ENCODE assay signal across 26 cellular contexts in genomic region chr20:7516631-7517051, GRCh38.
DNase-seq lines count a peak whose midpoint lies in the region; ATAC-seq, FAIRE-seq and TF ChIP-seq lines count a peak whose summit lies in the region.
"Had no signal": no experiment of that assay in that cellular context is flagged by ENCODE, and none has a peak within 500 bp of the region (broad histone marks: within the 10 kb centered on the region; RNA-seq: fewer than 3 reads in every experiment).

No MANE protein-coding gene starts in this region.

- H4K20me1 ChIP-seq in GM23248 (ENCODE audit: insufficient read depth) (no peaks in the 10 kb centered on the region), HepG2 (ENCODE audit: insufficient read depth, low read length) (no peaks in the 10 kb centered on the region)

- no peaks in the 10 kb centered on the region for H3K9me2 ChIP-seq in GM23248 (ENCODE audit: insufficient read depth)

- H2AFZ ChIP-seq in GM23248 (peak overlapping the region; percentile 48), HepG2 (ENCODE audit: low read length) (no peak overlapping the region)

- H3K9me3 ChIP-seq in GM23248 (ENCODE audit: low read depth) (no peaks in the 10 kb centered on the region), HepG2 (ENCODE audit: low read length) (no peaks in the 10 kb centered on the region), SJCRH30 (replicated peaks) (no peaks in the 10 kb centered on the region), spleen (no peaks in the 10 kb centered on the region)
- H3K9me3 ChIP-seq: adrenal gland, HAP-1, prostate gland, SJSA1 had no signal

- BruUV-seq in HepG2 (replicated peaks; lab: Mats Ljungman, UMichigan) = no TSS peak

- TF ChIP-seq POLR2A in HepG2 (IDR thresholded peaks at IDR 0.05; ENCODE audit: insufficient read depth in 1 of 2, low read depth in 2 of 2, low read length in 2 of 2) (no peak), spleen (IDR thresholded peaks at IDR 0.05) (no peak)

- H3K27ac ChIP-seq in GM23248 (no peak overlapping the region), HepG2 (ENCODE audit: extremely low read length, insufficient read depth, low read length) (no peak overlapping the region), SJCRH30 (no peak overlapping the region), spleen (no peak overlapping the region)
- H3K27ac ChIP-seq: adrenal gland, brain microvascular endothelial cell, C4-2B, HL-60, prostate gland, SJSA1 had no signal

- no peaks in the 10 kb centered on the region for H3F3A ChIP-seq in GM23248 (ENCODE audit: insufficient read depth)

- intact Hi-C loops in HepG2 (cut with micrococcal nuclease; ENCODE audit: unreplicated experiment) = no loop called here
- intact Hi-C loops in spleen (cut with DNase I; ENCODE audit: low total_unique reads) = no loop called here

- in situ Hi-C loops in GM23248 (cut with MboI) (no loop called here), HepG2 (cut with HindIII; ENCODE audit: extremely low pct_ligation_motif_present, low pct_unique_long_range_greater_than_20kb) (no loop called here)

- POLR2A ChIA-PET in HepG2 (lab: Yijun Ruan, JAX) = no interaction called here

- ATAC-seq in HepG2 (peak; percentile 74), HG03354 (IDR thresholded peaks at IDR 0.05; ENCODE audit: poor library complexity, severe bottlenecking, unreplicated experiment) (no peak)
- ATAC-seq: activated T-cell treated with anti-CD3 and anti-CD28 coated beads, Interleukin-2, amount 50 U/mL, for 4 hours had no signal

- FAIRE-seq in HepG2 (lab: Jason Lieb, UNC) = no peak
- FAIRE-seq: D721Med, kidney, RCC 7860 had no signal

- H3K79me2 ChIP-seq in GM23248 (ENCODE audit: insufficient read depth) (no peaks in the 10 kb centered on the region), HepG2 (ENCODE audit: insufficient read depth, low read length) (no peaks in the 10 kb centered on the region)

- H3K4me1 ChIP-seq in GM23248 (ENCODE audit: insufficient read depth) = no peaks in the 10 kb centered on the region
- H3K4me1 ChIP-seq in HepG2 (ENCODE audit: insufficient read depth, low read length) = no peaks in the 10 kb centered on the region
- no peaks in the 10 kb centered on the region for H3K4me1 ChIP-seq in SJCRH30
- no peaks in the 10 kb centered on the region for H3K4me1 ChIP-seq in spleen
- H3K4me1 ChIP-seq: adrenal gland, HAP-1, prostate gland, SJSA1 had no signal

- TF ChIP-seq CTCF in AG09309 (IDR thresholded peaks at IDR 0.05; ENCODE audit: control insufficient read depth, insufficient read depth, low read depth, low read length, missing control alignments) = no peak
- TF ChIP-seq CTCF in HepG2 (CRISPR knock-in tag; IDR thresholded peaks at IDR 0.05) = no peak
- TF ChIP-seq CTCF in spleen (IDR thresholded peaks at IDR 0.05 in 8 of 11, conservative IDR thresholded peaks at IDR 0.05 in 3 of 11) = no peak

- H3K27me3 ChIP-seq in GM23248 (replicated peaks; ENCODE audit: insufficient read depth) = no peaks in the 10 kb centered on the region
- H3K27me3 ChIP-seq in HepG2 (ENCODE audit: control insufficient read depth in 1 of 2, insufficient read depth in 2 of 2, low read length in 2 of 2) = no peaks in the 10 kb centered on the region
- no peaks in the 10 kb centered on the region for H3K27me3 ChIP-seq in SJCRH30
- H3K27me3 ChIP-seq in spleen (replicated peaks in 1 of 7) = no peaks in the 10 kb centered on the region
- H3K27me3 ChIP-seq: adrenal gland, brain microvascular endothelial cell had no signal

- DNase-seq in AG09309 (ENCODE audit: low read depth) (peak; percentile 18), GM23248 (no peak), epidermal melanocyte (ENCODE audit: insufficient read length, low spot score) (peak; percentile 21), HepG2 (ENCODE audit: low spot score) (no peak), retina (no peak), SJCRH30 (no peak), spleen (no peak)
- DNase-seq: activated CD4-positive, alpha-beta T cell treated with anti-CD3 and anti-CD28 coated beads for 4 hours; activated T-cell treated with anti-CD3 and anti-CD28 coated beads, Interleukin-2, amount 50 U/mL, for 4 hours; adrenal gland; brain microvascular endothelial cell; effector CD4-positive, alpha-beta T cell; erythroblast; glutamatergic neuron; kidney; mammary epithelial cell; NCI-H510A treated with DMSO at 0.1 percent for 48 hours; stimulated activated CD4-positive, alpha-beta T cell treated with anti-CD3 and anti-CD28 coated beads, Interleukin-1b, Interleukin-23, amount 100 ng/mL, for 48 hours had no signal

- no peak overlapping the region for H3K4me2 ChIP-seq in GM23248 (ENCODE audit: unreplicated experiment)
- no peak overlapping the region for H3K4me2 ChIP-seq in HepG2 (ENCODE audit: low read depth, low read length)

- TF ChIP-seq RAD21 in HepG2 (CRISPR knock-in tag; IDR thresholded peaks at IDR 0.05) = no peak

- H3K36me3 ChIP-seq in GM23248 (ENCODE audit: low read depth) (no peaks in the 10 kb centered on the region), HepG2 (replicated peaks in 1 of 2; ENCODE audit: control insufficient read depth in 1 of 2, insufficient read depth in 2 of 2, low read length in 2 of 2) (no peaks in the 10 kb centered on the region), SJCRH30 (no peaks in the 10 kb centered on the region), spleen (no peaks in the 10 kb centered on the region)
- H3K36me3 ChIP-seq: adrenal gland, brain microvascular endothelial cell, HAP-1, prostate gland, SJSA1 had no signal

- TF ChIP-seq EP300 in HepG2 (IDR thresholded peaks at IDR 0.05; ENCODE audit: low read depth in 2 of 2, low read length in 2 of 2) (no peak), HepG2 (CRISPR knock-in tag; IDR thresholded peaks at IDR 0.05; ENCODE audit: borderline replicate concordance) (no peak)

- H3K4me3 ChIP-seq in AG09309 (ENCODE audit: control insufficient read depth, low read depth, low read length) = no peak overlapping the region
- no peak overlapping the region for H3K4me3 ChIP-seq in GM23248
- no peak overlapping the region for H3K4me3 ChIP-seq in HepG2 (replicated peaks in 1 of 3; ENCODE audit: insufficient read depth in 1 of 3, low read depth in 2 of 3, low read length in 3 of 3)
- H3K4me3 ChIP-seq in SJCRH30 = no peak overlapping the region
- no peak overlapping the region for H3K4me3 ChIP-seq in spleen
- H3K4me3 ChIP-seq: adrenal gland, HAP-1, prostate gland, SJSA1 had no signal

- WGBS in GM23248 (ENCODE audit: low coverage in 1 of 2, low lambda C conversion rate in 2 of 2, missing lambda C conversion rate in 2 of 2), 2 experiments = 2 to 10% methylated on average over 5 of the region's 5 CpGs
- WGBS in HepG2 (ENCODE audit: low lambda C conversion rate) = 51% methylated on average over 5 of the region's 5 CpGs
- WGBS in spleen, 5 donors = 88 to 95% (median 92%) methylated on average over 5 of the region's 5 CpGs

- CTCF ChIA-PET in HepG2 (lab: Yijun Ruan, JAX; ENCODE audit: low intra/inter-chr PET ratio, low total read pairs) = no interaction called here

- H3K9ac ChIP-seq in GM23248 (no peak overlapping the region), HepG2 (ENCODE audit: insufficient read depth, low read depth, low read length) (no peak overlapping the region)

TF ChIP-seq in HepG2, 621 proteins besides CTCF, POLR2A, EP300 and RAD21:
- no peak for TF ChIP-seq ZNF782 (CRISPR knock-in tag; IDR thresholded peaks at IDR 0.05; ENCODE audit: borderline replicate concordance)
- no peak for TF ChIP-seq SRSF9 (IDR thresholded peaks at IDR 0.05; ENCODE audit: borderline replicate concordance, insufficient read depth, low read depth, low read length, poor library complexity, severe bottlenecking)
- peak in 1 of 2 experiments; percentile 37; a peak in 1 of 4 replicates for TF ChIP-seq MAFK (conservative IDR thresholded peaks at IDR 0.05 in 1 of 2, IDR thresholded peaks at IDR 0.05 in 1 of 2; ENCODE audit: low read length in 2 of 2)
- TF ChIP-seq FOSL2 (CRISPR knock-in tag; IDR thresholded peaks at IDR 0.05) = no peak

Comparison
In these comparisons a context has a peak if more than half of its experiments do, and no peak if none do; other contexts are left out.
1. DNase-seq: peak in AG09309 (single experiment) and epidermal melanocyte (single experiment); none in GM23248 (single experiment), HepG2 (single experiment), retina (single experiment), SJCRH30 (0 of 2) and spleen (single experiment).